In the genomic region with DNA sequence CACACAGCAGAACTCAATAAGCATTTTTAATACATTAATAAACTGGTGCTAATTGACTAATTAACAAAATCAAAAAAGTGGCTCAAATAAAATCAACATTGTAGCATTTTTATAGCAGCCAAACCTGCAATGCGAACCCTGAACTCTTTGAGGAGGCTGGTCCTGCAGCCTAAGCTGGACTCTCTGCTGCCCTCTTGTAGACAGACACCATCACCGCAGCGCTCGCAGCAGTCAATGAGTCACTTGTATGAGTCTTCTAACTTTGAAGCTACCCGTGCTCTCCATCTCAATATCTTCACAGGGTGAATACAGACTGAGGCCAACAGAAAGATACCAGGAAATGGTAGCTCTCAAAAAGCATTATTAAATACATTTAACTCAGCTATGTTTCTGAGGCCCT, we compare ENCODE assay signal across 8 cellular contexts. TPM values are rescaled to one million over a fixed set of nuclear protein-coding genes. Genes with fewer than 3 reads are reported as not detected.
DNase-seq lines count a peak whose midpoint lies in the region; ATAC-seq, FAIRE-seq and TF ChIP-seq lines count a peak whose summit lies in the region.
"Had no signal": no experiment of that assay in that cellular context is flagged by ENCODE, and none has a peak within 500 bp of the region (broad histone marks: within the 10 kb centered on the region; RNA-seq: fewer than 3 reads in every experiment).

No MANE protein-coding gene starts in this region.

- no peaks in the 10 kb centered on the region for H3K4me1 Mint-ChIP-seq in astrocyte (ENCODE audit: low read depth, unreplicated experiment)

- H3K79me2 ChIP-seq in HCT116 (ENCODE audit: insufficient read depth, low read length) (no peaks in the 10 kb centered on the region), astrocyte (ENCODE audit: insufficient read depth, low read length) (no peaks in the 10 kb centered on the region)

- FAIRE-seq in astrocyte (lab: Jason Lieb, UNC) (no peak), pancreas (lab: Jason Lieb, UNC) (no peak)

- no TSS peak for BruUV-seq in HCT116 (replicated peaks; lab: Mats Ljungman, UMichigan)

- H4K20me1 ChIP-seq in HCT116 (ENCODE audit: insufficient read depth) (no peaks in the 10 kb centered on the region), astrocyte (ENCODE audit: insufficient read depth, low read length) (no peaks in the 10 kb centered on the region)

- no peak overlapping the region for H3K27ac Mint-ChIP-seq in astrocyte (ENCODE audit: unreplicated experiment)

- intact Hi-C loops in HCT116 (cut with micrococcal nuclease) (no loop called here), pancreas (cut with DNase I) (no loop called here)

- H3K4me2 ChIP-seq in HCT116 (ENCODE audit: low read length) (no peak overlapping the region), astrocyte (ENCODE audit: low read length) (no peak overlapping the region)

- RAD21 ChIA-PET in HCT116 (lab: Charles Lee; ENCODE audit: low non-redundant PET in 1 of 2, low total read pairs in 2 of 2, uncharacterized antibody in 2 of 2, unreplicated experiment in 2 of 2): no interaction called here

- H3K9me3 ChIP-seq in HCT116 (ENCODE audit: control insufficient read depth in 1 of 2, insufficient read depth in 1 of 2, low read depth in 1 of 2, low read length in 2 of 2) (peaks cover 0 to 9% of the 10 kb centered on the region in 2 experiments; a peak in 2 of 4 replicates), astrocyte (ENCODE audit: insufficient read depth, low read depth, low read length) (peaks cover 2% of the 10 kb centered on the region), pancreas (no peaks in the 10 kb centered on the region)

- POLR2A ChIA-PET in HCT116 (lab: Charles Lee): no interaction called here

- TF ChIP-seq RAD21 in HCT116 (IDR thresholded peaks at IDR 0.05; ENCODE audit: low read depth): no peak

- H3K4me1 ChIP-seq in HCT116 (ENCODE audit: control insufficient read depth in 1 of 2, insufficient read depth in 2 of 2, low read length in 2 of 2): no peaks in the 10 kb centered on the region
- no peaks in the 10 kb centered on the region for H3K4me1 ChIP-seq in astrocyte (ENCODE audit: insufficient read depth, low read length)
- H3K4me1 ChIP-seq in pancreas: no peaks in the 10 kb centered on the region

- WGBS in pancreas, 2 donors: 12 to 18% methylated on average over 5 of the region's 5 CpGs

- H3K9me2 ChIP-seq in HCT116 (ENCODE audit: insufficient read depth): no peaks in the 10 kb centered on the region

- H3K36me3 ChIP-seq in HCT116 (ENCODE audit: control insufficient read depth in 1 of 2, insufficient read depth in 2 of 2, low read length in 2 of 2) (no peaks in the 10 kb centered on the region), astrocyte (ENCODE audit: insufficient read depth, low read length) (no peaks in the 10 kb centered on the region), pancreas (no peaks in the 10 kb centered on the region)

- no peak for TF ChIP-seq POLR2A in HCT116 (IDR thresholded peaks at IDR 0.05; ENCODE audit: borderline replicate concordance, extremely low read depth, insufficient read depth, insufficient read length)

- no peaks in the 10 kb centered on the region for H3K27me3 Mint-ChIP-seq in astrocyte (ENCODE audit: low read depth, unreplicated experiment)

- H2AFZ ChIP-seq in HCT116 (ENCODE audit: low read depth, low read length, poor library complexity, severe bottlenecking) (no peak overlapping the region), astrocyte (ENCODE audit: low read depth, low read length) (no peak overlapping the region)

- no peak overlapping the region for H3K9ac ChIP-seq in HCT116 (ENCODE audit: low read length)
- no peak overlapping the region for H3K9ac ChIP-seq in astrocyte (ENCODE audit: low read length)

- H3K4me3 ChIP-seq in HCT116 (replicated peaks in 1 of 2; ENCODE audit: low read depth in 1 of 2, low read length in 2 of 2) (no peak overlapping the region), astrocyte (ENCODE audit: insufficient read depth, low read depth, low read length) (no peak overlapping the region), pancreas (no peak overlapping the region)

- no peaks in the 10 kb centered on the region for H3K36me3 Mint-ChIP-seq in astrocyte (ENCODE audit: low read depth, unreplicated experiment)

- no peak overlapping the region for H3K27ac ChIP-seq in HCT116 (ENCODE audit: low read depth, low read length)
- H3K27ac ChIP-seq in astrocyte (ENCODE audit: low read depth, low read length): no peak overlapping the region
- H3K27ac ChIP-seq in pancreas: no peak overlapping the region

- DNase-seq in HCT116 (ENCODE audit: low read depth, low spot score) (no peak), NCI-H82 treated with DMSO at 0.1 percent for 48 hours (lab: John Stamatoyannopoulos, UW; ENCODE audit: unreplicated experiment) (peak; percentile 2), astrocyte (ENCODE audit: low read depth) (no peak), pancreas (peak in 5 of 6 donors; percentile 13 to 69 (median 50)), GM10266 (ENCODE audit: extremely low spot score) (no peak)

- H3K4me3 Mint-ChIP-seq in astrocyte (ENCODE audit: unreplicated experiment): no peak overlapping the region

- H3K27me3 ChIP-seq in HCT116 (ENCODE audit: insufficient read depth, low read length) (no peaks in the 10 kb centered on the region), astrocyte (ENCODE audit: insufficient read depth, low read length) (no peaks in the 10 kb centered on the region), pancreas (no peaks in the 10 kb centered on the region)

- peak; percentile 52; the same call in 1 of the 2 replicates for ATAC-seq in HCT116
- peak; percentile 64 to 86 (median 78) for ATAC-seq in pancreas
- no peak for ATAC-seq in HG02571 (IDR thresholded peaks at IDR 0.05; ENCODE audit: unreplicated experiment)
- no peak for ATAC-seq in GM21737 (IDR thresholded peaks at IDR 0.05; ENCODE audit: unreplicated experiment)

- peak in 2 of 3 experiments; percentile 31 to 45; a peak in 3 of 6 replicates for TF ChIP-seq CTCF in HCT116 (IDR thresholded peaks at IDR 0.05 in 2 of 3, conservative IDR thresholded peaks at IDR 0.05 in 1 of 3; ENCODE audit: borderline replicate concordance in 1 of 3, insufficient read depth in 1 of 3, low read depth in 2 of 3, low read length in 2 of 3)
- peak; percentile 13 for TF ChIP-seq CTCF in astrocyte (IDR thresholded peaks at IDR 0.05; ENCODE audit: insufficient read depth, low read depth, low read length)
- peak in 2 of 4 donors; percentile 22 to 27 for TF ChIP-seq CTCF in pancreas (IDR thresholded peaks at IDR 0.05)
- no peak for TF ChIP-seq CTCF in GM10266 (IDR thresholded peaks at IDR 0.05; ENCODE audit: control insufficient read depth, insufficient read depth, low read depth, missing control alignments)

- CTCF ChIA-PET in HCT116 (lab: Charles Lee): no interaction called here

- H3K9me3 Mint-ChIP-seq in astrocyte (ENCODE audit: unreplicated experiment): no peaks in the 10 kb centered on the region

TF ChIP-seq in HCT116, 20 proteins besides CTCF, POLR2A, EP300 and RAD21:
- TF ChIP-seq EGR1 (IDR thresholded peaks at IDR 0.05; ENCODE audit: low read depth) (no peak), EZH2phosphoT487 (IDR thresholded peaks at IDR 0.05; ENCODE audit: borderline replicate concordance) (no peak), TCF7L2 (IDR thresholded peaks at IDR 0.05; ENCODE audit: borderline replicate concordance, extremely low read depth, insufficient read depth, insufficient read length) (peak; percentile 19)

RNA-seq across cellular contexts. Expression of gene KRTAP7-1, which starts 9.7 kb away (rescaled TPM):
- total RNA-seq in HCT116 (2021; ENCODE audit: unreplicated experiment) (not detected), astrocyte (not detected in 2 replicates), pancreas (not detected)
- not detected in 2 replicates for polyA plus RNA-seq in HCT116 (2012)
- not detected for polyA plus RNA-seq in pancreas
- total RNA-seq: fibroblast of villous mesenchyme had no signal

RNA-seq across cellular contexts. Expression of gene KRTAP8-1, which starts 26.2 kb away (rescaled TPM):
- total RNA-seq in HCT116 (2021; ENCODE audit: unreplicated experiment) (not detected), astrocyte (not detected in 2 replicates), pancreas (not detected)
- polyA plus RNA-seq in HCT116 (2012): not detected in 2 replicates
- polyA plus RNA-seq in pancreas: not detected
- total RNA-seq: fibroblast of villous mesenchyme had no signal

RNA-seq across cellular contexts. Expression of gene KRTAP11-1, which starts 42.1 kb away (rescaled TPM):
- total RNA-seq in HCT116 (2021; ENCODE audit: unreplicated experiment): not detected
- polyA plus RNA-seq in HCT116 (2012): not detected in 2 replicates
- not detected in 2 replicates for total RNA-seq in astrocyte
- total RNA-seq in pancreas: not detected
- not detected for polyA plus RNA-seq in pancreas
- total RNA-seq: fibroblast of villous mesenchyme had no signal

Comparison
In these comparisons a context has a peak if more than half of its experiments do, and no peak if none do; other contexts are left out.
1. ATAC-seq: peak in HCT116 (single experiment) and pancreas (4 of 4); none in HG02571 (single experiment) and GM21737 (single experiment).
2. DNase-seq: peak in NCI-H82 treated with DMSO at 0.1 percent for 48 hours (single experiment) and pancreas (5 of 6); none in HCT116 (single experiment), astrocyte (single experiment) and GM10266 (single experiment).